Comparison of ENCODE assay signal across 1 cellular context in the genomic region with DNA sequence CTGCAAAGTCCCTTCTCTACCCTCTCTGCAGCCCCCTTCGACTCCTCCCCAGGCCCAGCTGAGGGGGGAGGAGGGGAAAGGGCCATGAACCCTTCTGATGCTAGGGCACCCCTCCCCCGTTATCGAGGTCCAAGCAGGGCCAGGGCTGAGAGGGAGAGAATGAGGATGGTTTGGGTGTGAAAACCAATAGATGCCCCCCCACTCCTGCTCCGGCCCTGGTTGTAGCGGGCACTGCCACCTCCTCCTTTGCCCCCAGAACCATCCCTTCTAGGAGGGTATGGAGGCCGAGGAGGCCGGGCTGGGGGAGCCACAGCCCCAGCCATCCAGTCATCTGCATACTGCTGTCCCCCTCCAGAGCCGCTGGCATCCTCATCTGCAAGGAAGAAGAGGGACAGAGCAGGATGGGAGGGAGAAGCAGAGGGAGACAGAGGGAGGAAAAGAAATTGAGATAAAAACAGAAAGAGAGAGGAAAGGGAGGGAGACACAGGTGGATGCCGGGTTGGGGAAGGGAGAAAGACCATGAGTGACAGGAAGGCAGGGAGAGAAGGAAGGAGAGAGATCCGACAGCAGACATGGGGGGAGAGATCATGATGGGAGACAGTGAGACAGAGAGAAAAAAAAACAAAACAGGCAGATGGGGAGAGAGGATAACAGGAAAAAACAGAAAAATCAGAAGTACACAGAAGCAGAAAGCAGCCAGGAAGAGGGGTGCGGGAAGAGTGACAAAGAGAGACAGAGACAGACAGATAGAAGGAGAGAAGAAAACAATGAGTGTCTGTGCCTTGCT.
A peak's percentile ranks its signal among the peaks of the same experiment; 100 is the strongest.
TF ChIP-seq lines count a peak whose summit lies in the region.

No MANE protein-coding gene starts in this region.

TF ChIP-seq in WTC11, 78 proteins besides CTCF, POLR2A, EP300 and RAD21 (continued from another document):
- TF ChIP-seq, protein P1, sequence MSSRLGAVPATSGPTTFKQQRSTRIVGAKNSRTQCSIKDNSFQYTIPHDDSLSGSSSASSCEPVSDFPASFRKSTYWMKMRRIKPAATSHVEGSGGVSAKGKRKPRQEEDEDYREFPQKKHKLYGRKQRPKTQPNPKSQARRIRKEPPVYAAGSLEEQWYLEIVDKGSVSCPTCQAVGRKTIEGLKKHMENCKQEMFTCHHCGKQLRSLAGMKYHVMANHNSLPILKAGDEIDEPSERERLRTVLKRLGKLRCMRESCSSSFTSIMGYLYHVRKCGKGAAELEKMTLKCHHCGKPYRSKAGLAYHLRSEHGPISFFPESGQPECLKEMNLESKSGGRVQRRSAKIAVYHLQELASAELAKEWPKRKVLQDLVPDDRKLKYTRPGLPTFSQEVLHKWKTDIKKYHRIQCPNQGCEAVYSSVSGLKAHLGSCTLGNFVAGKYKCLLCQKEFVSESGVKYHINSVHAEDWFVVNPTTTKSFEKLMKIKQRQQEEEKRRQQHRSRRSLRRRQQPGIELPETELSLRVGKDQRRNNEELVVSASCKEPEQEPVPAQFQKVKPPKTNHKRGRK (CRISPR knock-in tag; IDR thresholded peaks at IDR 0.05; ENCODE audit: borderline replicate concordance): 0 out of 2 replicates have a peak, but pooled peaks have one; percentile 27
